18 cellular contexts compared by ENCODE assay signal in the genomic region with DNA sequence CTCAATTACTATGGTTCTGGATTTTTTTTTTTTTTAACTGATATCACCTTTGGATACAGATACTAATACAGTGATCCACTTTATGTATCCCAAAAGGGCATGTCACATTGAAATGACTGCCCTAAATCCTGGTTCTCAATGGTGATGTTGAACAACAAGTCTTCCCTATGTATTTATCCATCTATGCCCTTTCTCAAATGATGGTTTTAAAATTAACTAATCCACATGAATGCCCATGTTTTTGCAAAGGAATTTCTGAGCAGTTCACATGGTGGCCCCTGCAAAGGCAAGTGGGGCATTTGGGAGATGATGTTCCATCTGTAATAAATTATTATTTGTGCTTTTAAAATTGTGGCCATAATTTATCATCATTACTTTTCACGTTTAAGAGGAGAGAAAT. TPM values are rescaled to one million over a fixed set of nuclear protein-coding genes. Genes with fewer than 3 reads are reported as not detected.
DNase-seq lines count a peak whose midpoint lies in the region; ATAC-seq and TF ChIP-seq lines count a peak whose summit lies in the region.
"Had no signal": no experiment of that assay in that cellular context is flagged by ENCODE, and none has a peak within 500 bp of the region (broad histone marks: within the 10 kb centered on the region; RNA-seq: fewer than 3 reads in every experiment).

No MANE protein-coding gene starts in this region.

- peaks cover 11% of the 10 kb centered on the region for H3F3A ChIP-seq in neural cell (ENCODE audit: insufficient read depth, low read length, poor library complexity, severe bottlenecking)

- no peak overlapping the region for H2AFZ ChIP-seq in neural cell (ENCODE audit: low read depth, low read length)

- H3K9me3 ChIP-seq in left ventricle myocardium inferior (replicated peaks) = no peaks in the 10 kb centered on the region
- no peaks in the 10 kb centered on the region for H3K9me3 ChIP-seq in neural cell (ENCODE audit: low read length)
- H3K9me3 ChIP-seq in effector memory CD4-positive, alpha-beta T cell (ENCODE audit: control insufficient read depth, low read length) = no peaks in the 10 kb centered on the region
- H3K9me3 ChIP-seq: Caco-2, Peyer's patch had no signal

- H4K20me1 ChIP-seq in neural cell (ENCODE audit: insufficient read depth) = no peaks in the 10 kb centered on the region

- H3K36me3 ChIP-seq in left ventricle myocardium inferior (no peaks in the 10 kb centered on the region), neural cell (ENCODE audit: insufficient read depth, low read length) (no peaks in the 10 kb centered on the region)
- no peaks in the 10 kb centered on the region for H3K36me3 ChIP-seq in effector memory CD4-positive, alpha-beta T cell (ENCODE audit: control insufficient read depth, insufficient read depth, low read length)
- H3K36me3 ChIP-seq: Peyer's patch had no signal

- H3K27ac ChIP-seq in left ventricle myocardium inferior (replicated peaks) (peak overlapping the region; percentile 89), coronary artery (no peak overlapping the region), neural cell (ENCODE audit: low read length) (no peak overlapping the region)
- H3K27ac ChIP-seq in effector memory CD4-positive, alpha-beta T cell (ENCODE audit: insufficient read depth, low read length, poor library complexity, severe bottlenecking) = no peak overlapping the region
- H3K27ac ChIP-seq: HL-60, Peyer's patch had no signal

- no peak for TF ChIP-seq EP300 in neural cell (conservative IDR thresholded peaks at IDR 0.05; ENCODE audit: poor library complexity, severe bottlenecking)

- H3K4me2 ChIP-seq in neural cell (ENCODE audit: low read length) = peak overlapping the region; percentile 83

- H3K4me3 ChIP-seq in left ventricle myocardium inferior = peak overlapping the region; percentile 74
- peak overlapping the region; percentile 18 for H3K4me3 ChIP-seq in coronary artery
- H3K4me3 ChIP-seq in neural cell (ENCODE audit: low read length) = peak overlapping the region; percentile 82
- H3K4me3 ChIP-seq in effector memory CD4-positive, alpha-beta T cell (ENCODE audit: insufficient read depth, low read depth, low read length, poor library complexity, severe bottlenecking) = no peak overlapping the region
- H3K4me3 ChIP-seq: GM12878, Peyer's patch had no signal

- peak overlapping the region; percentile 34 for H3K9ac ChIP-seq in neural cell (ENCODE audit: low read length)

- no peak for DNase-seq in left ventricle myocardium inferior
- no peak for DNase-seq in Right ventricle myocardium superior
- DNase-seq in coronary artery (ENCODE audit: low spot score) = no peak
- no peak for DNase-seq in inferior parietal cortex (ENCODE audit: extremely low spot score)
- DNase-seq in effector memory CD4-positive, alpha-beta T cell = no peak
- DNase-seq in stimulated activated CD4-positive, alpha-beta T cell treated with anti-CD3 and anti-CD28 coated beads, Interleukin-1b, Interleukin-23, amount 100 ng/mL, for 48 hours = no peak
- DNase-seq in posterior vena cava (ENCODE audit: low spot score) = no peak
- DNase-seq: CD4-positive, alpha-beta T cell; GF-D8; NCI-H1048; NCI-H1436; Peyer's patch had no signal

- no peak for TF ChIP-seq RAD21 in neural cell (conservative IDR thresholded peaks at IDR 0.05)

- H3K4me1 ChIP-seq in left ventricle myocardium inferior = peaks cover 30% of the 10 kb centered on the region
- no peaks in the 10 kb centered on the region for H3K4me1 ChIP-seq in effector memory CD4-positive, alpha-beta T cell (ENCODE audit: control insufficient read depth, insufficient read depth, low read length, poor library complexity, severe bottlenecking)
- H3K4me1 ChIP-seq: Caco-2 had no signal

- H3K9me2 ChIP-seq in neural cell (ENCODE audit: insufficient read depth, low read length) = no peaks in the 10 kb centered on the region

- intact Hi-C loops in left ventricle myocardium inferior (cut with micrococcal nuclease) (loop anchor here (5.0 kb wide), 1 partner anchor 140 kb away; no protein-coding TSS in a partner anchor), Right ventricle myocardium superior (cut with DNase I) (loop anchor here (5.0 kb wide), 1 partner anchor 125 kb away; no protein-coding TSS in a partner anchor), posterior vena cava (cut with DNase I) (loop anchor here in 1 of 2 donors (5.0 to 10.0 kb wide), 2 partner anchors 140 to 317 kb away; no protein-coding TSS in a partner anchor)

- H3K27me3 ChIP-seq in left ventricle myocardium inferior (ENCODE audit: low read depth) (peaks cover 76% of the 10 kb centered on the region), neural cell (ENCODE audit: insufficient read depth, low read depth, low read length) (no peaks in the 10 kb centered on the region)
- H3K27me3 ChIP-seq in effector memory CD4-positive, alpha-beta T cell (replicated peaks; ENCODE audit: control insufficient read depth, insufficient read depth, low read length, poor library complexity, severe bottlenecking) = no peaks in the 10 kb centered on the region
- H3K27me3 ChIP-seq: Peyer's patch had no signal

- peaks cover 37% of the 10 kb centered on the region for H3K79me2 ChIP-seq in neural cell (replicated peaks; ENCODE audit: insufficient read depth, low read length)

- TF ChIP-seq CTCF in left ventricle myocardium inferior (IDR thresholded peaks at IDR 0.05; ENCODE audit: borderline replicate concordance) = no peak
- TF ChIP-seq CTCF in coronary artery (IDR thresholded peaks at IDR 0.05) = no peak
- TF ChIP-seq CTCF in neural cell (IDR thresholded peaks at IDR 0.05; ENCODE audit: poor library complexity, severe bottlenecking) = no peak

- ATAC-seq in Right ventricle myocardium superior (ENCODE audit: poor library complexity) = no peak

TF ChIP-seq in neural cell, 6 proteins besides CTCF, POLR2A, EP300 and RAD21:
- no peak for TF ChIP-seq SMC3 (conservative IDR thresholded peaks at IDR 0.05; ENCODE audit: poor library complexity)
- TF ChIP-seq EZH2 (IDR thresholded peaks at IDR 0.05; ENCODE audit: borderline replicate concordance, insufficient read depth, low read length, poor library complexity, severe bottlenecking) = no peak
- TF ChIP-seq TAF1 (IDR thresholded peaks at IDR 0.05; ENCODE audit: low read depth) = no peak
- TF ChIP-seq MXI1 (conservative IDR thresholded peaks at IDR 0.05; ENCODE audit: poor library complexity, severe bottlenecking) = no peak
- no peak for TF ChIP-seq POLR2AphosphoS5 (IDR thresholded peaks at IDR 0.05)
- TF ChIP-seq, protein P1, sequence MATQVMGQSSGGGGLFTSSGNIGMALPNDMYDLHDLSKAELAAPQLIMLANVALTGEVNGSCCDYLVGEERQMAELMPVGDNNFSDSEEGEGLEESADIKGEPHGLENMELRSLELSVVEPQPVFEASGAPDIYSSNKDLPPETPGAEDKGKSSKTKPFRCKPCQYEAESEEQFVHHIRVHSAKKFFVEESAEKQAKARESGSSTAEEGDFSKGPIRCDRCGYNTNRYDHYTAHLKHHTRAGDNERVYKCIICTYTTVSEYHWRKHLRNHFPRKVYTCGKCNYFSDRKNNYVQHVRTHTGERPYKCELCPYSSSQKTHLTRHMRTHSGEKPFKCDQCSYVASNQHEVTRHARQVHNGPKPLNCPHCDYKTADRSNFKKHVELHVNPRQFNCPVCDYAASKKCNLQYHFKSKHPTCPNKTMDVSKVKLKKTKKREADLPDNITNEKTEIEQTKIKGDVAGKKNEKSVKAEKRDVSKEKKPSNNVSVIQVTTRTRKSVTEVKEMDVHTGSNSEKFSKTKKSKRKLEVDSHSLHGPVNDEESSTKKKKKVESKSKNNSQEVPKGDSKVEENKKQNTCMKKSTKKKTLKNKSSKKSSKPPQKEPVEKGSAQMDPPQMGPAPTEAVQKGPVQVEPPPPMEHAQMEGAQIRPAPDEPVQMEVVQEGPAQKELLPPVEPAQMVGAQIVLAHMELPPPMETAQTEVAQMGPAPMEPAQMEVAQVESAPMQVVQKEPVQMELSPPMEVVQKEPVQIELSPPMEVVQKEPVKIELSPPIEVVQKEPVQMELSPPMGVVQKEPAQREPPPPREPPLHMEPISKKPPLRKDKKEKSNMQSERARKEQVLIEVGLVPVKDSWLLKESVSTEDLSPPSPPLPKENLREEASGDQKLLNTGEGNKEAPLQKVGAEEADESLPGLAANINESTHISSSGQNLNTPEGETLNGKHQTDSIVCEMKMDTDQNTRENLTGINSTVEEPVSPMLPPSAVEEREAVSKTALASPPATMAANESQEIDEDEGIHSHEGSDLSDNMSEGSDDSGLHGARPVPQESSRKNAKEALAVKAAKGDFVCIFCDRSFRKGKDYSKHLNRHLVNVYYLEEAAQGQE (IDR thresholded peaks at IDR 0.05; ENCODE audit: borderline replicate concordance) = no peak

RNA-seq across cellular contexts. Expression of gene ADGRB3, which starts 2.7 kb away (rescaled TPM):
- total RNA-seq in left ventricle myocardium inferior (1.5 TPM), Right ventricle myocardium superior (2.0 TPM), posterior vena cava (1 to 10 TPM; 2.0 to 5.9 TPM)
- 62.4 and 66.5 TPM in 2 replicates for polyA plus RNA-seq in neural cell
- 162 and 177 TPM in 2 replicates for polyA minus RNA-seq in neural cell
- total RNA-seq: A172; CD4-positive, alpha-beta T cell; MCF 10A had no signal
